Comparison of ENCODE assay signal across 13 cellular contexts in the genomic region with DNA sequence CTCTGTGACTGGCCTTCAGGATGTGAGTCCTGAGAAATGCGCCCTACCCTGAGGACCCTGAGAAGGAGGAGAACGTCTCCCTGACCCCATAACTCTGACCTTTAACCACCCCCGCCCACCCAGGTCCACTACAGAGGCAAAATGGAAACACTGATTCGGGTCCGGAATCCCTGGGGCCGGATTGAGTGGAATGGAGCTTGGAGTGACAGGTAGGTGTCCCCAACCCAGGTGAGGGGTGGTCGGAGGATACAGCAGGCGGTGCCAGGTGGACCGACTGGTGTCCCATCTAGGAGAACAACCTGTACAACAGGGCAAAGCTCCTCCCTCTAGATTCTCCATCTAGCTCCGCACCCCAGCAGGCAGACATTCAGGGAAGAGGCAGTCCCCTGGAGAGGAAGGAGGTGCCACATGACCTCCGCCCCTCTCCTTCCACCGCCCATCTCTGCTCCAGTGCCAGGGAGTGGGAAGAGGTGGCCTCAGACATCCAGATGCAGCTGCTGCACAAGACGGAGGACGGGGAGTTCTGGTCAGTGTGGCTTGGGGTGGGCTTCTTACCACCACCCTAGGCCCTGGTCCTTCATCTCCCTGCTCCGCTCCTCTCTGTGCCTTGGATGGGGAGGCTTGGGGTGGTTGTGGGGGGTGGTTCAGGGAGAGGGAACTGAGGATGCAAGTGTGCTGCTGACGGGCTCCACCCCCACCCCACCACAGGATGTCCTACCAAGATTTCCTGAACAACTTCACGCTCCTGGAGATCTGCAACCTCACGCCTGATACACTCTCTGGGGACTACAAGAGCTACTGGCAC. TPM values are rescaled to one million over a fixed set of nuclear protein-coding genes. Genes with fewer than 3 reads are reported as not detected.
DNase-seq lines count a peak whose midpoint lies in the region; ATAC-seq lines count a peak whose summit lies in the region.
"Had no signal": no experiment of that assay in that cellular context is flagged by ENCODE, and none has a peak within 500 bp of the region (broad histone marks: within the 10 kb centered on the region; RNA-seq: fewer than 3 reads in every experiment).

No MANE protein-coding gene starts in this region.

- DNase-seq in NCI-H146 (lab: John Stamatoyannopoulos, UW): peak; percentile 45
- no peak for DNase-seq in NCI-H146 treated with DMSO at 0.1 percent for 48 hours (lab: John Stamatoyannopoulos, UW; ENCODE audit: unreplicated experiment)
- no peak for DNase-seq in activated naive CD8-positive, alpha-beta T cell treated with anti-CD3 and anti-CD28 coated beads, Interleukin-2, amount 50 U/mL, for 24 hours
- peak; percentile 57 for DNase-seq in posterior vena cava (ENCODE audit: low spot score)
- no peak for DNase-seq in NCI-H1436 (lab: John Stamatoyannopoulos, UW)
- no peak for DNase-seq in activated CD4-positive, CD25-positive, alpha-beta regulatory T cell (lab: John Stamatoyannopoulos, UW)
- no peak for DNase-seq in T-helper 9 cell
- DNase-seq: amniotic stem cell had no signal

- intact Hi-C loops in posterior vena cava (cut with DNase I): loop anchor here in 1 of 2 donors (10.0 kb wide), 1 partner anchor 168 kb away; the partner anchor contains the start of gene SPATS1

- peaks cover 28% of the 10 kb centered on the region for H3K4me1 Mint-ChIP-seq in activated naive CD8-positive, alpha-beta T cell treated with anti-CD3 and anti-CD28 coated beads, Interleukin-2, amount 50 U/mL, for 24 hours

- no peak overlapping the region for H3K27ac Mint-ChIP-seq in activated naive CD8-positive, alpha-beta T cell treated with anti-CD3 and anti-CD28 coated beads, Interleukin-2, amount 50 U/mL, for 24 hours

- no peaks in the 10 kb centered on the region for H3K36me3 Mint-ChIP-seq in activated naive CD8-positive, alpha-beta T cell treated with anti-CD3 and anti-CD28 coated beads, Interleukin-2, amount 50 U/mL, for 24 hours (ENCODE audit: low read depth)

- peak; percentile 10 for ATAC-seq in HG03196 (IDR thresholded peaks at IDR 0.05; ENCODE audit: unreplicated experiment)
- no peak for ATAC-seq in activated naive CD8-positive, alpha-beta T cell treated with anti-CD3 and anti-CD28 coated beads, Interleukin-2, amount 50 U/mL, for 24 hours
- ATAC-seq: esophagus mucosa had no signal

- no peaks in the 10 kb centered on the region for H3K27me3 Mint-ChIP-seq in activated naive CD8-positive, alpha-beta T cell treated with anti-CD3 and anti-CD28 coated beads, Interleukin-2, amount 50 U/mL, for 24 hours

- peak overlapping the region; percentile 45 for H3K4me3 Mint-ChIP-seq in activated naive CD8-positive, alpha-beta T cell treated with anti-CD3 and anti-CD28 coated beads, Interleukin-2, amount 50 U/mL, for 24 hours

- H3K9me3 Mint-ChIP-seq in activated naive CD8-positive, alpha-beta T cell treated with anti-CD3 and anti-CD28 coated beads, Interleukin-2, amount 50 U/mL, for 24 hours: no peaks in the 10 kb centered on the region

RNA-seq across cellular contexts. Expression of gene CAPN11, which starts 17.7 kb away (rescaled TPM):
- 1 to 10 TPM in 1 of 2 donors, under 1 TPM in 1; 0.24 to 1.5 TPM for total RNA-seq in posterior vena cava
- total RNA-seq: HT1080, renal cortical epithelial cell had no signal

RNA-seq across cellular contexts. Expression of gene MYMX, which starts 40.4 kb away (rescaled TPM):
- 1 to 10 TPM in 1 of 2 donors, not detected in 1; 1.5 TPM for total RNA-seq in posterior vena cava
- total RNA-seq: chondrocyte, HT1080, renal cortical epithelial cell had no signal

RNA-seq across cellular contexts. Expression of gene SLC29A1, which starts 47.1 kb away (rescaled TPM):
- 10 to 100 TPM; 76.5 to 80.0 TPM for total RNA-seq in posterior vena cava

RNA-seq across cellular contexts. Expression of gene TMEM63B, which starts 49.0 kb away (rescaled TPM):
- 10 to 100 TPM; 23.7 to 28.1 TPM for total RNA-seq in posterior vena cava

RNA-seq across cellular contexts. Expression of gene MRPL14, which starts 49.1 kb away (rescaled TPM):
- 10 to 100 TPM; 26.4 to 33.5 TPM for total RNA-seq in posterior vena cava

Comparison
In these comparisons a context has a peak if more than half of its experiments do, and no peak if none do; other contexts are left out.
1. DNase-seq: peak in NCI-H146 (single experiment) and posterior vena cava (single experiment); none in NCI-H146 treated with DMSO at 0.1 percent for 48 hours (single experiment), activated naive CD8-positive, alpha-beta T cell treated with anti-CD3 and anti-CD28 coated beads, Interleukin-2, amount 50 U/mL, for 24 hours (single experiment), NCI-H1436 (single experiment), activated CD4-positive, CD25-positive, alpha-beta regulatory T cell (0 of 4) and T-helper 9 cell (single experiment).